ENCODE assay signal across 23 cellular contexts in genomic region chr7:28277364-28277763, GRCh38.
"Had no signal": no experiment of that assay in that cellular context is flagged by ENCODE, and none has a peak within 500 bp of the region (broad histone marks: within the 10 kb centered on the region; RNA-seq: fewer than 3 reads in every experiment).

No MANE protein-coding gene starts in this region.

- H3K27ac Mint-ChIP-seq: mesothelial cell of epicardium, naive B cell had no signal

- H3K27ac ChIP-seq: coronary artery, dorsolateral prefrontal cortex, esophagus muscularis mucosa, foreskin keratinocyte, gastroesophageal sphincter, heart left ventricle, hepatocyte, left lung, lower lobe of right lung had no signal

- DNase-seq: dermis blood vessel endothelial cell; dorsolateral prefrontal cortex; effector CD4-positive, alpha-beta T cell; effector memory CD4-positive, alpha-beta T cell; foreskin keratinocyte; heart left ventricle; hypothalamus; left cardiac atrium; left lung; left ventricle myocardium superior; lower lobe of right lung; mesenchymal stem cell; mucosa of descending colon; naive B cell had no signal

- H3K4me3 Mint-ChIP-seq: mesothelial cell of epicardium, naive B cell had no signal

- H3K4me1 ChIP-seq: foreskin keratinocyte, gastroesophageal sphincter, lower lobe of right lung had no signal

- H2AFZ ChIP-seq: hepatocyte had no signal

- H3K36me3 ChIP-seq: esophagus muscularis mucosa, gastroesophageal sphincter, heart left ventricle, left lung, lower lobe of right lung had no signal

- H3K9me3 ChIP-seq: esophagus muscularis mucosa, gastroesophageal sphincter, heart left ventricle, left lung, lower lobe of right lung, mucosa of descending colon had no signal

- ATAC-seq: foreskin keratinocyte, gastroesophageal sphincter, heart left ventricle, left cardiac atrium, left lung, left ventricle myocardium superior, lower lobe of right lung, mucosa of descending colon had no signal

- FAIRE-seq: colon, endothelial cell of umbilical vein, islet of Langerhans, keratinocyte had no signal

- H3K4me2 ChIP-seq: hepatocyte had no signal

- H3K4me3 ChIP-seq: coronary artery, dorsolateral prefrontal cortex, esophagus muscularis mucosa, gastroesophageal sphincter, heart left ventricle, hepatocyte, left lung, lower lobe of right lung, mucosa of descending colon had no signal

- H3K27me3 ChIP-seq: esophagus muscularis mucosa, gastroesophageal sphincter, heart left ventricle, hepatocyte, left lung had no signal

- H3K36me3 Mint-ChIP-seq: mesothelial cell of epicardium had no signal

- H3K79me2 ChIP-seq: hepatocyte had no signal
